In the genomic region with DNA sequence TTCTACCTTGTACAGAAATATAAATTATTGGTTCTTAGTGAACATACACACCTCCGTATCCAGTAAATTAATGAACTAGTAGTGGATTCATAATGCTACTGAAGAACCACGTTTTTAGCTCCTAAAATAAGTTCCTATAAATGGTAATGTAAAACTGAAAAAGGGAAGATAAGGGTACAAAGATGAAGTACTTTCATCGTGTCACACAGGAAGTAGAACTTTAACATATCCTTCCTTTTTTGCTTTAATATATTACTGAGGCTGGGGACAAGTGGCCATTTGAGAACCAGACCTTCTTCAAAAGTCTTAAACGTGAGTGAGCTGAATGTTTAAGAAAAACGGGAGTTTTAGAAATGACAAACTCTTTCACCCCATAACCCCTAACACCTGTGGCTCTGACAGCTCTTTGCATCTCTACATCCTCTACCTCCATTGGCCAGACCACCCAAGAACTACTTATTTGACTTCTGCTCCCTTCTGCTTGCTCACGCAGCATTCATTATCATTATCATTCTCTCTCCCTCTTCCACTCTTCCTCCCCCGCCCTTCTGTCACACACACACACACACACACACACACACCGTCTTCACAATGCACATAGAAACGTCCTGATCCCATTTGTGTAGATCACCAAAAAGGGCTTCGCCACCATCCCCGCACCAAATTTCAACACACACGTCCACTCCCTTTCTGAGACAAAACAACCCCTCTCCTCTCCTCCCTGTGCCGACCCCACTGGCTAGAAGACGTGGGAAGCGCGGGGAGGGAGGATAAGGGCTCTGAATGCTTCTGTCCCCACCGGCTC, we compare ENCODE assay signal across 8 cellular contexts. TPM values are rescaled to one million over a fixed set of nuclear protein-coding genes. Genes with fewer than 3 reads are reported as not detected.
A peak's percentile ranks its signal among the peaks of the same experiment; 100 is the strongest.
DNase-seq lines count a peak whose midpoint lies in the region; ATAC-seq and TF ChIP-seq lines count a peak whose summit lies in the region.

No MANE protein-coding gene starts in this region.

- H2AFZ ChIP-seq in KMS-11 (ENCODE audit: low read depth) (peak overlapping the region; percentile 86), fibroblast of lung (ENCODE audit: low read length) (peak overlapping the region; percentile 32)

- peak overlapping the region; percentile 72 for H3K9ac ChIP-seq in KMS-11
- H3K9ac ChIP-seq in fibroblast of lung (ENCODE audit: insufficient read depth, low read length): peak overlapping the region; percentile 79

- no peak overlapping the region for H3K4me3 ChIP-seq in KMS-11 (IDR thresholded peaks at IDR 0.05; ENCODE audit: insufficient read depth, low read depth, low read length)
- H3K4me3 ChIP-seq in fibroblast of lung (replicated peaks in 1 of 4; ENCODE audit: control extremely low read depth in 1 of 4, insufficient read depth in 1 of 4, low read depth in 3 of 4, low read length in 4 of 4): peak overlapping the region; percentile 65 to 92 (median 74)
- peak overlapping the region; percentile 89 to 91 for H3K4me3 ChIP-seq in neutrophil (ENCODE audit: low read depth in 1 of 2, low read length in 1 of 2)

- no peaks in the 10 kb centered on the region for H3K9me3 Mint-ChIP-seq in Calu3 (ENCODE audit: low read depth, unreplicated experiment)
- H3K9me3 Mint-ChIP-seq in activated CD4-positive, alpha-beta T cell treated with anti-CD3 and anti-CD28 coated beads, Interleukin-2, amount 10 ng/mL, durations not matched to agents 24 days and 14 days: peaks cover 19% of the 10 kb centered on the region

- H3K9me3 ChIP-seq in fibroblast of lung (ENCODE audit: control insufficient read depth, insufficient read depth, low read depth, low read length) (no peaks in the 10 kb centered on the region), neutrophil (no peaks in the 10 kb centered on the region)

- no peak for DNase-seq in Calu3
- no peak for DNase-seq in activated CD4-positive, alpha-beta T cell treated with anti-CD3 and anti-CD28 coated beads, Interleukin-2, amount 10 ng/mL, durations not matched to agents 24 days and 14 days
- DNase-seq in fibroblast of lung (ENCODE audit: low read depth in 2 of 2): peak; percentile 32 to 65
- no peak for DNase-seq in NCI-H128 (lab: John Stamatoyannopoulos, UW; ENCODE audit: unreplicated experiment)

- peak overlapping the region; percentile 94 for H3K4me3 Mint-ChIP-seq in Calu3 (ENCODE audit: low read depth, unreplicated experiment)
- H3K4me3 Mint-ChIP-seq in activated CD4-positive, alpha-beta T cell treated with anti-CD3 and anti-CD28 coated beads, Interleukin-2, amount 10 ng/mL, durations not matched to agents 24 days and 14 days: peak overlapping the region; percentile 93

- no peaks in the 10 kb centered on the region for H3K36me3 ChIP-seq in KMS-11 (ENCODE audit: insufficient read depth)
- H3K36me3 ChIP-seq in fibroblast of lung (ENCODE audit: control insufficient read depth, insufficient read depth, low read length): no peaks in the 10 kb centered on the region
- no peaks in the 10 kb centered on the region for H3K36me3 ChIP-seq in neutrophil

- CTCF ChIA-PET in Calu3 (lab: Charles Lee): interaction anchor here (0.6 to 1.6 kb wide), 10 partner anchors 9 to 297 kb away, joined by 3 to 4 read pairs (median 3); partner anchors contain the start of gene HOXA6

- peak overlapping the region; percentile 86 for H3K4me2 ChIP-seq in KMS-11
- peak overlapping the region; percentile 82 for H3K4me2 ChIP-seq in fibroblast of lung (ENCODE audit: extremely low read depth, insufficient read depth, low read length)

- peak overlapping the region; percentile 79 for H3K27ac ChIP-seq in KMS-11
- peak overlapping the region; percentile 86 for H3K27ac ChIP-seq in fibroblast of lung (ENCODE audit: insufficient read depth, low read length)
- peak overlapping the region; percentile 100 for H3K27ac ChIP-seq in neutrophil

- H3K4me1 ChIP-seq in KMS-11 (ENCODE audit: low read depth, poor library complexity, severe bottlenecking) (peaks cover 24% of the 10 kb centered on the region), fibroblast of lung (ENCODE audit: control insufficient read depth, extremely low read depth, insufficient read depth, low read length) (peaks cover 2% of the 10 kb centered on the region), neutrophil (ENCODE audit: control insufficient read depth in 1 of 2, insufficient read depth in 1 of 2, low read depth in 1 of 2, low read length in 1 of 2) (peaks cover 47 to 49% of the 10 kb centered on the region in 2 experiments)

- peaks cover 25% of the 10 kb centered on the region for H3K36me3 Mint-ChIP-seq in Calu3 (ENCODE audit: insufficient read depth, unreplicated experiment)
- H3K36me3 Mint-ChIP-seq in activated CD4-positive, alpha-beta T cell treated with anti-CD3 and anti-CD28 coated beads, Interleukin-2, amount 10 ng/mL, durations not matched to agents 24 days and 14 days (ENCODE audit: low read depth): peaks cover 2% of the 10 kb centered on the region

- peaks cover 21% of the 10 kb centered on the region for H3K4me1 Mint-ChIP-seq in Calu3 (ENCODE audit: low read depth, unreplicated experiment)
- H3K4me1 Mint-ChIP-seq in activated CD4-positive, alpha-beta T cell treated with anti-CD3 and anti-CD28 coated beads, Interleukin-2, amount 10 ng/mL, durations not matched to agents 24 days and 14 days: peaks cover 16% of the 10 kb centered on the region

- TSS peak; percentile 39 for BruUV-seq in Calu3 (replicated peaks; lab: Mats Ljungman, UMichigan)

- no peak for TF ChIP-seq CTCF in Calu3 (IDR thresholded peaks at IDR 0.05; ENCODE audit: unreplicated experiment)
- TF ChIP-seq CTCF in KMS-11 (conservative IDR thresholded peaks at IDR 0.05; ENCODE audit: low read depth, low read length): no peak
- no peak for TF ChIP-seq CTCF in fibroblast of lung (conservative IDR thresholded peaks at IDR 0.05 in 1 of 2, IDR thresholded peaks at IDR 0.05 in 1 of 2; ENCODE audit: low read depth in 1 of 2, low read length in 2 of 2)
- no peak for TF ChIP-seq CTCF in neutrophil (IDR thresholded peaks at IDR 0.05)

- intact Hi-C loops in Calu3 (cut with micrococcal nuclease; ENCODE audit: unreplicated experiment): loop anchor here (5.0 kb wide), 2 partner anchors 104 to 169 kb away; no protein-coding TSS in a partner anchor
- intact Hi-C loops in activated CD4-positive, alpha-beta T cell treated with anti-CD3 and anti-CD28 coated beads, Interleukin-2, amount 10 ng/mL, durations not matched to agents 24 days and 14 days (cut with micrococcal nuclease): loop anchor here (2.0 to 10.0 kb wide), 4 partner anchors 234 to 1001 kb away; partner anchors contain the start of genes HIBADH and HOXA1

- peak; percentile 29 for ATAC-seq in GM19351 (IDR thresholded peaks at IDR 0.05; ENCODE audit: unreplicated experiment)
- no peak for ATAC-seq in GM18870 (IDR thresholded peaks at IDR 0.05; ENCODE audit: unreplicated experiment)

- H3K79me2 ChIP-seq in KMS-11 (ENCODE audit: insufficient read depth, low read depth): peaks cover 9% of the 10 kb centered on the region; the same call in 1 of the 2 replicates
- H3K79me2 ChIP-seq in fibroblast of lung (ENCODE audit: control insufficient read depth, insufficient read depth, low read length): peaks cover 45% of the 10 kb centered on the region

- H3K27me3 ChIP-seq in KMS-11 (ENCODE audit: insufficient read depth, low read depth) (no peaks in the 10 kb centered on the region), fibroblast of lung (ENCODE audit: control insufficient read depth, insufficient read depth, low read length) (no peaks in the 10 kb centered on the region), neutrophil (no peaks in the 10 kb centered on the region)

- H4K20me1 ChIP-seq in KMS-11 (ENCODE audit: insufficient read depth) (no peaks in the 10 kb centered on the region), fibroblast of lung (ENCODE audit: control insufficient read depth, extremely low read depth, insufficient read depth, low read length) (no peaks in the 10 kb centered on the region)

- H3K27me3 Mint-ChIP-seq in Calu3 (ENCODE audit: unreplicated experiment): no peaks in the 10 kb centered on the region
- H3K27me3 Mint-ChIP-seq in activated CD4-positive, alpha-beta T cell treated with anti-CD3 and anti-CD28 coated beads, Interleukin-2, amount 10 ng/mL, durations not matched to agents 24 days and 14 days: peaks cover 43% of the 10 kb centered on the region

- peak overlapping the region; percentile 95 for H3K27ac Mint-ChIP-seq in Calu3 (ENCODE audit: unreplicated experiment)
- H3K27ac Mint-ChIP-seq in activated CD4-positive, alpha-beta T cell treated with anti-CD3 and anti-CD28 coated beads, Interleukin-2, amount 10 ng/mL, durations not matched to agents 24 days and 14 days: peak overlapping the region; percentile 73

RNA-seq across cellular contexts. Expression of gene SKAP2, which starts 0.7 kb away (rescaled TPM):
- 68.1 and 83.1 TPM in 2 replicates for total RNA-seq in Calu3 (2022)
- total RNA-seq in activated CD4-positive, alpha-beta T cell treated with anti-CD3 and anti-CD28 coated beads, Interleukin-2, amount 10 ng/mL, durations not matched to agents 24 days and 14 days: 3.6 and 4.6 TPM in 2 replicates
- 16.7 and 17.5 TPM in 2 replicates for total RNA-seq in fibroblast of lung
- polyA plus RNA-seq in fibroblast of lung: 14.2 and 25.9 TPM in 2 replicates
- polyA plus RNA-seq in fibroblast of lung (2012): 18.1 and 36.0 TPM in 2 replicates
- 1.2 and 3.8 TPM in 2 replicates for polyA minus RNA-seq in fibroblast of lung (ENCODE audit: low replicate concordance)

Comparison
In these comparisons a context has a peak if more than half of its experiments do, and no peak if none do; other contexts are left out.
1. DNase-seq: peak in fibroblast of lung (2 of 2); none in Calu3 (single experiment), activated CD4-positive, alpha-beta T cell treated with anti-CD3 and anti-CD28 coated beads, Interleukin-2, amount 10 ng/mL, durations not matched to agents 24 days and 14 days (single experiment) and NCI-H128 (single experiment).
2. Peak in every context shown above with its lines, with median percentiles within 50 percentile points of each other: H3K27ac ChIP-seq.